Comparison of ENCODE assay signal across 4 cellular contexts in the genomic region with DNA sequence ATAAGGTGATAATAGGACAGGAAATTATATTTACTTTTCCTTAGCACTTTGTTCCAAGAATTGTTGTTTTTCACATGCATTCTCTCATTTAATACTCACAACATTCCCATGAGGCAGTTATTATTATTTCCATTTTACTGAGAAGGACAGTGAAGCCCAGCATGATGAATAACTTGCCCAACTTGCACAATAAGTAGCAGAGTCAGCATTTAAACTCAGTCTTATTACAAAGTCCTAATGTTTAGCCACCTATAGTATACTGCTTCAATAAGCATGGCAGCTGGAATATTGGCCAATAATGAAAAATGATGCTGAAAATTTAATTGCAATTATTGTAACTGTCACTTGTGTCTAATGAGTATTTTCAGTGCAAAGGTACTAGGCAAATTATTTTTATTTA.
TF ChIP-seq lines count a peak whose summit lies in the region.

No MANE protein-coding gene starts in this region.

TF ChIP-seq in HepG2, 621 proteins besides CTCF, POLR2A, EP300 and RAD21:
- TF ChIP-seq ZNF724P (CRISPR knock-in tag; IDR thresholded peaks at IDR 0.05; ENCODE audit: borderline replicate concordance) (no peak), MAFF (IDR thresholded peaks at IDR 0.05; ENCODE audit: low read depth, low read length) (peak; percentile 83), ASH2L (IDR thresholded peaks at IDR 0.05; ENCODE audit: insufficient read length, low read depth, low read length) (no peak), MAFK (conservative IDR thresholded peaks at IDR 0.05 in 1 of 2, IDR thresholded peaks at IDR 0.05 in 1 of 2; ENCODE audit: low read length in 2 of 2) (peak; percentile 63 to 84)

TF ChIP-seq in A549, 52 proteins besides CTCF, POLR2A, EP300 and RAD21:
- TF ChIP-seq MAFK (IDR thresholded peaks at IDR 0.05; ENCODE audit: partially characterized antibody) (peak; percentile 55), NR3C1 (IDR thresholded peaks at IDR 0.05) (no peak)

TF ChIP-seq in IMR-90, 13 proteins besides CTCF, POLR2A, EP300 and RAD21:
- TF ChIP-seq MXI1 (IDR thresholded peaks at IDR 0.05; ENCODE audit: borderline replicate concordance, low read depth, low read length): no peak
- TF ChIP-seq MAFK (IDR thresholded peaks at IDR 0.05; ENCODE audit: low read depth, low read length): peak; percentile 66

TF ChIP-seq in K562, 482 proteins besides CTCF, POLR2A, EP300 and RAD21:
- no peak for TF ChIP-seq TCF3 (CRISPR knock-in tag; IDR thresholded peaks at IDR 0.05)
- TF ChIP-seq ZNF134 (CRISPR knock-in tag; conservative IDR thresholded peaks at IDR 0.05): no peak
- TF ChIP-seq TSC22D4 (tag; IDR thresholded peaks at IDR 0.05): no peak
- TF ChIP-seq ARID2 (IDR thresholded peaks at IDR 0.05): no peak
- TF ChIP-seq CTBP1 (IDR thresholded peaks at IDR 0.05; ENCODE audit: borderline replicate concordance): no peak
- no peak for TF ChIP-seq ZNF311 (CRISPR knock-in tag; IDR thresholded peaks at IDR 0.05)
- no peak for TF ChIP-seq ATF7 (IDR thresholded peaks at IDR 0.05)
- no peak for TF ChIP-seq ASH1L (IDR thresholded peaks at IDR 0.05; ENCODE audit: borderline replicate concordance, low read depth, partially characterized antibody)
- no peak for TF ChIP-seq POLR3A (IDR thresholded peaks at IDR 0.05; ENCODE audit: borderline replicate concordance, extremely low read depth, insufficient read depth, insufficient read length)
- no peak for TF ChIP-seq CHAMP1 (IDR thresholded peaks at IDR 0.05)
- no peak for TF ChIP-seq TCF7 (IDR thresholded peaks at IDR 0.05; ENCODE audit: borderline replicate concordance)
- peak; percentile 15; the same call in 1 of the 2 replicates for TF ChIP-seq ZNF316 (IDR thresholded peaks at IDR 0.05)
- TF ChIP-seq MAFK (IDR thresholded peaks at IDR 0.05; ENCODE audit: low read length): peak; percentile 15; the same call in 1 of the 2 replicates
- no peak for TF ChIP-seq SETDB1 (IDR thresholded peaks at IDR 0.05; ENCODE audit: low read length)
- TF ChIP-seq, protein P1, sequence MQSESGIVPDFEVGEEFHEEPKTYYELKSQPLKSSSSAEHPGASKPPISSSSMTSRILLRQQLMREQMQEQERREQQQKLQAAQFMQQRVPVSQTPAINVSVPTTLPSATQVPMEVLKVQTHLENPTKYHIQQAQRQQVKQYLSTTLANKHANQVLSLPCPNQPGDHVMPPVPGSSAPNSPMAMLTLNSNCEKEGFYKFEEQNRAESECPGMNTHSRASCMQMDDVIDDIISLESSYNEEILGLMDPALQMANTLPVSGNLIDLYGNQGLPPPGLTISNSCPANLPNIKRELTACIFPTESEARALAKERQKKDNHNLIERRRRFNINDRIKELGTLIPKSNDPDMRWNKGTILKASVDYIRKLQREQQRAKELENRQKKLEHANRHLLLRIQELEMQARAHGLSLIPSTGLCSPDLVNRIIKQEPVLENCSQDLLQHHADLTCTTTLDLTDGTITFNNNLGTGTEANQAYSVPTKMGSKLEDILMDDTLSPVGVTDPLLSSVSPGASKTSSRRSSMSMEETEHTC (IDR thresholded peaks at IDR 0.05): no peak
- no peak for TF ChIP-seq E4F1 (CRISPR knock-in tag; IDR thresholded peaks at IDR 0.05; ENCODE audit: borderline replicate concordance)
- TF ChIP-seq MBD2 (IDR thresholded peaks at IDR 0.05; ENCODE audit: borderline replicate concordance, low read depth): no peak
